ENCODE assay signal across 9 cellular contexts in the genomic region with DNA sequence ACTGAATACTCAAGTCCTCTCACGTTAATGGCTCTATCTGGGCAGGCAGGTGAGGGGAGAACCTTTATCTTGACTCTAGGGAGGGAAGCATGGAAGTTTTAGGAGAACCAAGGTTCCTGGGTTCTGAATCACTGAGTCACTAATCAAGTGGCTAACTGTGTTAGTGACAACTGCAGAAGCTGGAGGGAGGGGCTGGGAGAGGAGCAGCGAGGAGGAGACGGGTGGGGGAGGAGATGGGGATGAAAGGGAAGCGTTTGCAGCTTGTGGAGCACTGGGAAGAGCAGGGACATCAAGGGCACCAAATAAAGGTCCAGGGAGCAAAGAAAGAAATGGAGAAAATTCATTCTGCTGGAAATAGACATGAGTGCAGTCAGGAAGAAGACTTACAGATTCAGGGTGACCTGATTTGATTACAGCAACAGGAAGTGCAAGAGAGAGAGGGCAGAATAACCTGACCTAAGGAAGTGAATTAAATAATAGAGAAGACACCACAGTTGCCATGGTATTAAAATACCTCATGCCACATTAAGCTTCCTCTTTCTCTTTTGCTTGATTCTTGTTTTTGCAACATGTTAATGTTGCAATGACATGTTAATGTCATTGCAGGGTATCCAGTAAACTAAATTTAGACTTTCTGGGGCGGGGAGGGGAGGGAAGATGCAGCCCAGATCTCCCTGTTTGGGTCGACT. TPM values are rescaled to one million over a fixed set of nuclear protein-coding genes. Genes with fewer than 3 reads are reported as not detected.
DNase-seq lines count a peak whose midpoint lies in the region; ATAC-seq and TF ChIP-seq lines count a peak whose summit lies in the region.
"Had no signal": no experiment of that assay in that cellular context is flagged by ENCODE, and none has a peak within 500 bp of the region (broad histone marks: within the 10 kb centered on the region; RNA-seq: fewer than 3 reads in every experiment).

No MANE protein-coding gene starts in this region.

- peaks cover 2% of the 10 kb centered on the region for H3K36me3 Mint-ChIP-seq in activated CD8-positive, alpha-beta T cell treated with anti-CD3 and anti-CD28 coated beads for 36 hours (ENCODE audit: low read depth)
- peaks cover 0 to 8% of the 10 kb centered on the region in 2 donors for H3K36me3 Mint-ChIP-seq in naive B cell

- H3K14ac ChIP-seq in IMR-90 (replicated peaks; ENCODE audit: low read depth, low read length): no peak overlapping the region

- no peak overlapping the region for H2BK5ac ChIP-seq in IMR-90 (ENCODE audit: low read depth, low read length, poor library complexity, severe bottlenecking)

- no peak overlapping the region for H2AK5ac ChIP-seq in IMR-90 (ENCODE audit: low read depth, low read length)

- TF ChIP-seq RAD21 in IMR-90 (IDR thresholded peaks at IDR 0.05; ENCODE audit: low read length): no peak

- H4K8ac ChIP-seq in IMR-90 (ENCODE audit: low read depth in 2 of 2, low read length in 2 of 2): no peak overlapping the region

- peaks cover 20% of the 10 kb centered on the region for H3K27me3 ChIP-seq in IMR-90 (ENCODE audit: control insufficient read depth, insufficient read depth, low read length)
- H3K27me3 ChIP-seq in thyroid gland: no peaks in the 10 kb centered on the region

- H3K36me3 ChIP-seq in IMR-90 (ENCODE audit: control insufficient read depth, insufficient read depth, low read length) (no peaks in the 10 kb centered on the region), thyroid gland (no peaks in the 10 kb centered on the region)

- no peak overlapping the region for H3K4me2 ChIP-seq in IMR-90 (ENCODE audit: low read depth, low read length)

- H2BK120ac ChIP-seq in IMR-90 (ENCODE audit: low read depth, low read length): no peak overlapping the region

- DNase-seq in Caki2 (ENCODE audit: low read depth) (peak; percentile 14), IMR-90 (no peak), naive B cell (peak; percentile 78), putamen (ENCODE audit: low spot score) (no peak), SW480 (ENCODE audit: low spot score) (no peak), thyroid gland (no peak)
- DNase-seq in activated CD8-positive, alpha-beta T cell treated with anti-CD3 and anti-CD28 coated beads for 36 hours: no peak
- DNase-seq: midbrain had no signal

- TF ChIP-seq CTCF in IMR-90 (conservative IDR thresholded peaks at IDR 0.05; ENCODE audit: low read depth, low read length) (no peak), thyroid gland (IDR thresholded peaks at IDR 0.05) (no peak)
- no peak for TF ChIP-seq CTCF in activated CD8-positive, alpha-beta T cell treated with anti-CD3 and anti-CD28 coated beads for 36 hours (IDR thresholded peaks at IDR 0.05)

- H3K9me1 ChIP-seq in IMR-90 (ENCODE audit: insufficient read depth, low read length): peaks cover 2% of the 10 kb centered on the region; the same call in 1 of the 2 replicates

- H2BK20ac ChIP-seq in IMR-90 (ENCODE audit: low read depth, low read length): no peak overlapping the region

- peaks cover 28% of the 10 kb centered on the region for H3K4me1 Mint-ChIP-seq in activated CD8-positive, alpha-beta T cell treated with anti-CD3 and anti-CD28 coated beads for 36 hours (ENCODE audit: low read depth)
- peaks cover 25 to 38% (median 35%) of the 10 kb centered on the region in 3 donors for H3K4me1 Mint-ChIP-seq in naive B cell

- no peaks in the 10 kb centered on the region for H3K9me3 Mint-ChIP-seq in activated CD8-positive, alpha-beta T cell treated with anti-CD3 and anti-CD28 coated beads for 36 hours
- no peaks in the 10 kb centered on the region for H3K9me3 Mint-ChIP-seq in naive B cell

- CTCF ChIA-PET in IMR-90 (lab: Yijun Ruan, JAX): interaction anchor here (0.6 kb wide), 1 partner anchor 63 kb away, joined by 4 read pairs; no protein-coding TSS in a partner anchor
- CTCF ChIA-PET in activated CD8-positive, alpha-beta T cell treated with anti-CD3 and anti-CD28 coated beads for 36 hours (lab: Charles Lee): no interaction called here

- dilution Hi-C loops in IMR-90 (cut with HindIII; ENCODE audit: low sequenced_read_pairs, unreplicated experiment): no loop called here

- H4K91ac ChIP-seq in IMR-90 (ENCODE audit: insufficient read depth, low read depth, low read length): no peak overlapping the region

- in situ Hi-C loops in Caki2 (cut with HindIII; ENCODE audit: low pct_unique_long_range_greater_than_20kb, low sequenced_read_pairs): no loop called here
- in situ Hi-C loops in IMR-90 (cut with MboI; ENCODE audit: low sequenced_read_pairs): no loop called here

- no peak overlapping the region for H3K4ac ChIP-seq in IMR-90 (ENCODE audit: low read depth, low read length)

- H3K27ac ChIP-seq in IMR-90 (ENCODE audit: insufficient read depth, low read length) (no peak overlapping the region), thyroid gland (no peak overlapping the region)

- H3K27me3 Mint-ChIP-seq in activated CD8-positive, alpha-beta T cell treated with anti-CD3 and anti-CD28 coated beads for 36 hours: peaks cover 8% of the 10 kb centered on the region
- no peaks in the 10 kb centered on the region for H3K27me3 Mint-ChIP-seq in naive B cell

- intact Hi-C loops in IMR-90 (cut with micrococcal nuclease) (loop anchor here (10.0 kb wide), 1 partner anchor 356 kb away; no protein-coding TSS in a partner anchor), thyroid gland (cut with DNase I) (no loop called here)
- intact Hi-C loops in activated CD8-positive, alpha-beta T cell treated with anti-CD3 and anti-CD28 coated beads for 36 hours (cut with micrococcal nuclease): no loop called here

- H3K23ac ChIP-seq in IMR-90 (ENCODE audit: low read depth, low read length): no peak overlapping the region

- H3K27ac Mint-ChIP-seq in activated CD8-positive, alpha-beta T cell treated with anti-CD3 and anti-CD28 coated beads for 36 hours: peak overlapping the region; percentile 77
- H3K27ac Mint-ChIP-seq in naive B cell: peak overlapping the region; percentile 99 to 100 (median 100)

- H3K56ac ChIP-seq in IMR-90 (ENCODE audit: extremely low read depth, insufficient read depth, low read length): no peak overlapping the region

- H3K79me1 ChIP-seq in IMR-90 (ENCODE audit: low read depth in 1 of 2, low read length in 2 of 2): no peaks in the 10 kb centered on the region

- 45% methylated on average over 2 of the region's 6 CpGs; no CpG with 5 or more reads in 1 of the 2 experiments for WGBS in IMR-90 (ENCODE audit: extremely low coverage in 2 of 2, insufficient read length in 1 of 2), 2 experiments
- 56% methylated on average over 6 of the region's 6 CpGs for WGBS in thyroid gland, 2 donors

- ATAC-seq in IMR-90 (ENCODE audit: low read depth) (no peak), naive B cell (ENCODE audit: low read depth in 2 of 2) (peak; percentile 63 to 65), GM19452 (IDR thresholded peaks at IDR 0.05; ENCODE audit: unreplicated experiment) (no peak)
- ATAC-seq in activated CD8-positive, alpha-beta T cell treated with anti-CD3 and anti-CD28 coated beads for 36 hours: peak; percentile 8

- H3K4me1 ChIP-seq in IMR-90 (ENCODE audit: control insufficient read depth, insufficient read depth, low read length) (peaks cover 2% of the 10 kb centered on the region), thyroid gland (peaks cover 4 to 16% of the 10 kb centered on the region in 2 donors)

- no peaks in the 10 kb centered on the region for H4K20me1 ChIP-seq in IMR-90 (ENCODE audit: insufficient read depth, low read length)

- POLR2A ChIA-PET in IMR-90 (lab: Charles Lee; ENCODE audit: unreplicated experiment): no interaction called here
- POLR2A ChIA-PET in activated CD8-positive, alpha-beta T cell treated with anti-CD3 and anti-CD28 coated beads for 36 hours (lab: Charles Lee): no interaction called here

- no TSS peak for BruUV-seq in IMR-90 (replicated peaks; lab: Mats Ljungman, UMichigan)

- no peak overlapping the region for H3K4me3 Mint-ChIP-seq in activated CD8-positive, alpha-beta T cell treated with anti-CD3 and anti-CD28 coated beads for 36 hours
- H3K4me3 Mint-ChIP-seq in naive B cell: peak overlapping the region; percentile 47 to 96 (median 88)

- H2AK9ac ChIP-seq in IMR-90 (replicated peaks; ENCODE audit: low read depth, low read length, poor library complexity): no peak overlapping the region

- no peak overlapping the region for H3K18ac ChIP-seq in IMR-90 (ENCODE audit: low read depth, low read length)

- H2BK15ac ChIP-seq in IMR-90 (ENCODE audit: low read depth, low read length): no peak overlapping the region

- H2AFZ ChIP-seq in IMR-90 (replicated peaks; ENCODE audit: low read length, poor library complexity): no peak overlapping the region

- H3K9ac ChIP-seq in IMR-90 (ENCODE audit: low read depth, low read length): no peak overlapping the region

- TF ChIP-seq POLR2A in IMR-90 (IDR thresholded peaks at IDR 0.05; ENCODE audit: low read depth, low read length) (no peak), thyroid gland (IDR thresholded peaks at IDR 0.05) (no peak)

- no peak overlapping the region for H3K4me3 ChIP-seq in IMR-90 (ENCODE audit: insufficient read depth, low read depth, low read length)
- no peak overlapping the region for H3K4me3 ChIP-seq in thyroid gland (replicated peaks in 1 of 3)

- H4K5ac ChIP-seq in IMR-90 (ENCODE audit: low read depth, low read length): no peak overlapping the region

- no peaks in the 10 kb centered on the region for H3K9me3 ChIP-seq in IMR-90 (ENCODE audit: control insufficient read depth, insufficient read depth, low read length)
- no peaks in the 10 kb centered on the region for H3K9me3 ChIP-seq in thyroid gland

TF ChIP-seq in IMR-90, 13 proteins besides CTCF, POLR2A, EP300 and RAD21:
- TF ChIP-seq SMC3 (IDR thresholded peaks at IDR 0.05; ENCODE audit: low read depth, low read length) (no peak), CEBPB (IDR thresholded peaks at IDR 0.05; ENCODE audit: low read depth, low read length) (0 out of 2 replicates have a peak, but pooled peaks have one; percentile 3), NFE2L2 (IDR thresholded peaks at IDR 0.05; ENCODE audit: low read depth, low read length) (no peak), MXI1 (IDR thresholded peaks at IDR 0.05; ENCODE audit: borderline replicate concordance, low read depth, low read length) (no peak)

RNA-seq across cellular contexts. Expression of a gene that starts 4.5 kb away (rescaled TPM):
- 28.7 and 36.6 TPM in 2 replicates for total RNA-seq in Caki2 (2014; rRNA removed; shearing (Covaris generic); ENCODE audit: low replicate concordance)
- total RNA-seq in IMR-90 (2012; rRNA removed) (46.6 and 80.3 TPM in 2 replicates), thyroid gland (10 to 100 TPM; 33.3 to 73.0 (median 37.1) TPM)
- polyA plus RNA-seq in IMR-90 (2012; rRNA removed) (13.8 and 17.0 TPM in 2 replicates), naive B cell (ENCODE audit: low read depth in 6 of 6) (10 to 100 TPM in 4 of 6 donors, 1 to 10 TPM in 2; 6.2 to 18.2 (median 11.9) TPM)
- polyA plus RNA-seq in IMR-90 (2012; cell fraction: cytosol; rRNA removed): 5.0 and 5.2 TPM in 2 replicates
- polyA plus RNA-seq in IMR-90 (2012; cell fraction: nucleus; rRNA removed; ENCODE audit: low replicate concordance): 2.4 and 9.0 TPM in 2 replicates
- total RNA-seq in activated CD8-positive, alpha-beta T cell treated with anti-CD3 and anti-CD28 coated beads for 36 hours: 10 to 100 TPM; 10.4 to 12.1 TPM

Comparison
In these comparisons a context has a peak if more than half of its experiments do, and no peak if none do; other contexts are left out.
1. DNase-seq: peak in Caki2 (single experiment) and naive B cell (single experiment); none in IMR-90 (single experiment), activated CD8-positive, alpha-beta T cell treated with anti-CD3 and anti-CD28 coated beads for 36 hours (single experiment), putamen (single experiment), SW480 (single experiment) and thyroid gland (0 of 2).
2. ATAC-seq: peak in activated CD8-positive, alpha-beta T cell treated with anti-CD3 and anti-CD28 coated beads for 36 hours (single experiment) and naive B cell (2 of 2); none in IMR-90 (single experiment) and GM19452 (single experiment).